In the genomic region with DNA sequence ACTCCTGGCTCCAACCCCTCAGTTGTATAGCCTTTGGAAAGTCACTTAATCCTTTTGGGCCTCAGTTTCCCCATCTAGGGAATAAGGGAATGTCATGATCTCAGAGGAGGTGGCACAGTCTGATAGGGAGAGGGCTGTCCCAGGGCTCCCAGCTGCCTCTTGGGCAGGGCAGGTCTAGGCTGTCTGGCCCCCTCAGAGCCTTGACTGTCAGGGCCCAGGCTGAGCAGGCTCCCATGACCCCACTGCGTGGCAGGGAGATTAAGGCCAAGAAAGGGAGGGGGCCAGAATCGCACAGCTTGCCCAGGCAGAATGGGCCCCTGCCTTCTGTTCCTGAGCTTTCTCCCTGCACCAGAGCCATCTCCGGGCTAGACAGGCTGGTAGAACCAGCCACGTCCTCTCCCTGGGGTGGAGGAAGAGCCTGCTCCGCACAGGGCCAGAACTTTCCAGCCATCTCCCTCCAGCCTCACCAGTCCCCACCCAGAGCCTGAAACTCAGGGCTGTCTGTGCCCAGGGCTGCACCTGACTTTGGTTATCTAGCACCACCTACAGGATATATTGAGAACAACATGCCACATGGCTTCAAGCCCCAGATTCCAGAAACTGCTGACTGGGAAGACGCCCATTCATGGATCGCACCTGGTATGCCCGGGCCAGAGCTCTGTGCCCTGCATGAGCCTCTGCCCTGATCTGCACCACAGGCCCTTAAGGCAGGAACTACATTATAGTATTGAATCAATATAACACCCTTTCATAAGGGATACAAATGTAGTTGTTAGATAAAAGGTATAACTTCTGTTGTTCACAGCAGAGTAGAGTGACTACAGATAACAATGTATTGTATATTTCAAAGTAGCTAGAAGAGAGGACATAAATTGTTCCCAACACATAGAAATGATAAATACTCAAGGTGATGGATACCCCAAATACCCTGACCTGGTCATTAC, we compare ENCODE assay signal across 8 cellular contexts. TPM values are rescaled to one million over a fixed set of nuclear protein-coding genes. Genes with fewer than 3 reads are reported as not detected.
DNase-seq lines count a peak whose midpoint lies in the region; ATAC-seq, FAIRE-seq and TF ChIP-seq lines count a peak whose summit lies in the region.

No MANE protein-coding gene starts in this region.

- H3K27ac ChIP-seq in pancreas: no peak overlapping the region

- H3K27me3 Mint-ChIP-seq in activated naive CD8-positive, alpha-beta T cell: no peaks in the 10 kb centered on the region

- peaks cover 37% of the 10 kb centered on the region for H3K4me1 Mint-ChIP-seq in activated naive CD8-positive, alpha-beta T cell (ENCODE audit: low read depth)

- H3K27me3 ChIP-seq in pancreas: no peaks in the 10 kb centered on the region

- no peaks in the 10 kb centered on the region for H3K9me3 ChIP-seq in pancreas

- H3K4me3 ChIP-seq in pancreas: no peak overlapping the region

- peak; percentile 65 for TF ChIP-seq CTCF in GM20000 (IDR thresholded peaks at IDR 0.05; ENCODE audit: extremely low read depth, missing control alignments)
- TF ChIP-seq CTCF in pancreas (IDR thresholded peaks at IDR 0.05): peak; percentile 71 to 86 (median 82)

- DNase-seq in Ammon's horn (ENCODE audit: low spot score) (peak; percentile 89), GM20000 (ENCODE audit: low spot score) (peak; percentile 76), NCI-H128 (lab: John Stamatoyannopoulos, UW; ENCODE audit: unreplicated experiment) (peak; percentile 81), glomerular visceral epithelial cell (ENCODE audit: extremely low spot score) (peak; percentile 78), pancreas (peak; percentile 60 to 82 (median 70)), GOT3 (lab: John Stamatoyannopoulos, UW) (no peak)

- ATAC-seq in SK-N-SH treated with all-trans-retinoic acid at 6 μM for 48 hours (peak; percentile 98), pancreas (peak; percentile 95 to 100 (median 98))

- no peaks in the 10 kb centered on the region for H3K9me3 Mint-ChIP-seq in activated naive CD8-positive, alpha-beta T cell (ENCODE audit: low read depth)

- H3K4me3 Mint-ChIP-seq in activated naive CD8-positive, alpha-beta T cell: peak overlapping the region; percentile 62

- H3K36me3 ChIP-seq in pancreas: no peaks in the 10 kb centered on the region

- peak overlapping the region; percentile 88 for H3K27ac Mint-ChIP-seq in activated naive CD8-positive, alpha-beta T cell

- no peak for FAIRE-seq in pancreas (lab: Jason Lieb, UNC)

- 21 to 34% methylated on average over 6 to 8 of the region's 8 CpGs for WGBS in pancreas, 2 donors

- H3K36me3 Mint-ChIP-seq in activated naive CD8-positive, alpha-beta T cell: peaks cover 2% of the 10 kb centered on the region

- no peaks in the 10 kb centered on the region for H3K4me1 ChIP-seq in pancreas

- intact Hi-C loops in pancreas (cut with DNase I): loop anchor here in 2 of 3 donors (5.0 kb wide), 1 partner anchor 93 kb away; no protein-coding TSS in a partner anchor

TF ChIP-seq in SK-N-SH treated with all-trans-retinoic acid at 6 μM for 48 hours, 23 proteins besides CTCF, POLR2A, EP300 and RAD21:
- TF ChIP-seq, protein P1, sequence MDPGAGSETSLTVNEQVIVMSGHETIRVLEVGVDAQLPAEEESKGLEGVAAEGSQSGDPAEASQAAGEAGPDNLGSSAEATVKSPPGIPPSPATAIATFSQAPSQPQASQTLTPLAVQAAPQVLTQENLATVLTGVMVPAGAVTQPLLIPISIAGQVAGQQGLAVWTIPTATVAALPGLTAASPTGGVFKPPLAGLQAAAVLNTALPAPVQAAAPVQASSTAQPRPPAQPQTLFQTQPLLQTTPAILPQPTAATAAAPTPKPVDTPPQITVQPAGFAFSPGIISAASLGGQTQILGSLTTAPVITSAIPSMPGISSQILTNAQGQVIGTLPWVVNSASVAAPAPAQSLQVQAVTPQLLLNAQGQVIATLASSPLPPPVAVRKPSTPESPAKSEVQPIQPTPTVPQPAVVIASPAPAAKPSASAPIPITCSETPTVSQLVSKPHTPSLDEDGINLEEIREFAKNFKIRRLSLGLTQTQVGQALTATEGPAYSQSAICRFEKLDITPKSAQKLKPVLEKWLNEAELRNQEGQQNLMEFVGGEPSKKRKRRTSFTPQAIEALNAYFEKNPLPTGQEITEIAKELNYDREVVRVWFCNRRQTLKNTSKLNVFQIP (CRISPR knock-in tag; IDR thresholded peaks at IDR 0.05; ENCODE audit: borderline replicate concordance, low read depth): no peak
- TF ChIP-seq TCF4 (CRISPR knock-in tag; IDR thresholded peaks at IDR 0.05; ENCODE audit: borderline replicate concordance) (no peak), RARB (CRISPR knock-in tag; IDR thresholded peaks at IDR 0.05) (no peak), ZFP30 (CRISPR knock-in tag; IDR thresholded peaks at IDR 0.05) (no peak), BACH2 (CRISPR knock-in tag; IDR thresholded peaks at IDR 0.05; ENCODE audit: borderline replicate concordance) (no peak), ARNTL (CRISPR knock-in tag; IDR thresholded peaks at IDR 0.05; ENCODE audit: borderline replicate concordance, low read depth) (no peak), CSDC2 (CRISPR knock-in tag; IDR thresholded peaks at IDR 0.05) (no peak), TOX (CRISPR knock-in tag; IDR thresholded peaks at IDR 0.05; ENCODE audit: borderline replicate concordance) (no peak), ZNF70 (CRISPR knock-in tag; IDR thresholded peaks at IDR 0.05) (no peak), SNAI2 (CRISPR knock-in tag; IDR thresholded peaks at IDR 0.05) (no peak), GLIS3 (CRISPR knock-in tag; IDR thresholded peaks at IDR 0.05) (no peak)
- TF ChIP-seq, protein P2, sequence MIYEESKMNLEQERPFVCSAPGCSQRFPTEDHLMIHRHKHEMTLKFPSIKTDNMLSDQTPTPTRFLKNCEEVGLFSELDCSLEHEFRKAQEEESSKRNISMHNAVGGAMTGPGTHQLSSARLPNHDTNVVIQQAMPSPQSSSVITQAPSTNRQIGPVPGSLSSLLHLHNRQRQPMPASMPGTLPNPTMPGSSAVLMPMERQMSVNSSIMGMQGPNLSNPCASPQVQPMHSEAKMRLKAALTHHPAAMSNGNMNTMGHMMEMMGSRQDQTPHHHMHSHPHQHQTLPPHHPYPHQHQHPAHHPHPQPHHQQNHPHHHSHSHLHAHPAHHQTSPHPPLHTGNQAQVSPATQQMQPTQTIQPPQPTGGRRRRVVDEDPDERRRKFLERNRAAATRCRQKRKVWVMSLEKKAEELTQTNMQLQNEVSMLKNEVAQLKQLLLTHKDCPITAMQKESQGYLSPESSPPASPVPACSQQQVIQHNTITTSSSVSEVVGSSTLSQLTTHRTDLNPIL (CRISPR knock-in tag; IDR thresholded peaks at IDR 0.05; ENCODE audit: low read depth): no peak
- TF ChIP-seq, protein P3, sequence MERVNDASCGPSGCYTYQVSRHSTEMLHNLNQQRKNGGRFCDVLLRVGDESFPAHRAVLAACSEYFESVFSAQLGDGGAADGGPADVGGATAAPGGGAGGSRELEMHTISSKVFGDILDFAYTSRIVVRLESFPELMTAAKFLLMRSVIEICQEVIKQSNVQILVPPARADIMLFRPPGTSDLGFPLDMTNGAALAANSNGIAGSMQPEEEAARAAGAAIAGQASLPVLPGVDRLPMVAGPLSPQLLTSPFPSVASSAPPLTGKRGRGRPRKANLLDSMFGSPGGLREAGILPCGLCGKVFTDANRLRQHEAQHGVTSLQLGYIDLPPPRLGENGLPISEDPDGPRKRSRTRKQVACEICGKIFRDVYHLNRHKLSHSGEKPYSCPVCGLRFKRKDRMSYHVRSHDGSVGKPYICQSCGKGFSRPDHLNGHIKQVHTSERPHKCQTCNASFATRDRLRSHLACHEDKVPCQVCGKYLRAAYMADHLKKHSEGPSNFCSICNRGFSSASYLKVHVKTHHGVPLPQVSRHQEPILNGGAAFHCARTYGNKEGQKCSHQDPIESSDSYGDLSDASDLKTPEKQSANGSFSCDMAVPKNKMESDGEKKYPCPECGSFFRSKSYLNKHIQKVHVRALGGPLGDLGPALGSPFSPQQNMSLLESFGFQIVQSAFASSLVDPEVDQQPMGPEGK (CRISPR knock-in tag; IDR thresholded peaks at IDR 0.05; ENCODE audit: borderline replicate concordance): no peak

RNA-seq across cellular contexts. Expression of a gene that starts 32.0 kb away (rescaled TPM):
- 1 to 10 TPM; 3.0 to 6.2 (median 3.8) TPM for total RNA-seq in pancreas
- 1 to 10 TPM; 6.4 to 6.8 TPM for polyA plus RNA-seq in pancreas

RNA-seq across cellular contexts. Expression of a gene that starts 32.9 kb away (rescaled TPM):
- total RNA-seq in pancreas: 100 to 1,000 TPM in 1 of 6 donors, 10 to 100 TPM in 3, 1 to 10 TPM in 2; 6.8 to 134 (median 12.6) TPM
- polyA plus RNA-seq in pancreas: 10 to 100 TPM; 73.6 to 82.8 TPM

RNA-seq across cellular contexts. Expression of a gene that starts 54.3 kb away (rescaled TPM):
- 10 to 100 TPM; 47.7 to 85.4 (median 69.1) TPM for total RNA-seq in pancreas
- polyA plus RNA-seq in pancreas: 10 to 100 TPM; 25.4 to 56.5 TPM
